8 cellular contexts compared by ENCODE assay signal in genomic region chr14:28299227-28299626, GRCh38.
"Had no signal": no experiment of that assay in that cellular context is flagged by ENCODE, and none has a peak within 500 bp of the region (broad histone marks: within the 10 kb centered on the region; RNA-seq: fewer than 3 reads in every experiment).

No MANE protein-coding gene starts in this region.

- ATAC-seq: HCT116, K562 had no signal

- H3K36me3 ChIP-seq: HAP-1 had no signal

- DNase-seq: GM23248, GOT3, H7, HFFc6, IMR-90 had no signal

- H3K9me3 ChIP-seq: HAP-1 had no signal

- H3K4me3 ChIP-seq: GM23248, HAP-1, K562 had no signal

- H3K4me1 ChIP-seq: HAP-1 had no signal

- H3K27ac ChIP-seq: GM23248 had no signal
